ENCODE assay signal across 31 cellular contexts in genomic region chr16:12093902-12094301, GRCh38.
"Had no signal": no experiment of that assay in that cellular context is flagged by ENCODE, and none has a peak within 500 bp of the region (broad histone marks: within the 10 kb centered on the region; RNA-seq: fewer than 3 reads in every experiment).

No MANE protein-coding gene starts in this region.

- H3K4me3 Mint-ChIP-seq: activated CD4-positive, alpha-beta T cell treated with anti-CD3 and anti-CD28 coated beads for 36 hours; activated CD4-positive, alpha-beta T cell treated with anti-CD3 and anti-CD28 coated beads, Interleukin-2, amount 10 ng/mL, durations not matched to agents 7 days and 5 days; activated CD8-positive, alpha-beta T cell treated with anti-CD3 and anti-CD28 coated beads, Interleukin-2, amount 10 ng/mL, durations not matched to agents 7 days and 5 days; activated naive CD4-positive, alpha-beta T cell treated with anti-CD3 and anti-CD28 coated beads, Interleukin-2, amount 50 U/mL, for 24 hours; activated naive CD8-positive, alpha-beta T cell treated with anti-CD3 and anti-CD28 coated beads, Interleukin-2, amount 10 ng/mL, durations not matched to agents 7 days and 5 days; activated T-cell treated with anti-CD3 and anti-CD28 coated beads, Interleukin-2, amount 50 U/mL, for 24 hours; central memory CD8-positive, alpha-beta T cell had no signal

- H3K27ac ChIP-seq: ascending aorta, cardiac muscle cell, colonic mucosa, SJCRH30, SK-N-MC had no signal

- H3K9me3 Mint-ChIP-seq: activated CD4-positive, alpha-beta T cell treated with anti-CD3 and anti-CD28 coated beads, Interleukin-2, amount 10 ng/mL, durations not matched to agents 7 days and 5 days; activated naive CD4-positive, alpha-beta T cell treated with anti-CD3 and anti-CD28 coated beads, Interleukin-2, amount 50 U/mL, for 24 hours; activated naive CD8-positive, alpha-beta T cell treated with anti-CD3 and anti-CD28 coated beads, Interleukin-2, amount 10 ng/mL, durations not matched to agents 7 days and 5 days; activated T-cell treated with anti-CD3 and anti-CD28 coated beads, Interleukin-2, amount 50 U/mL, for 24 hours; central memory CD8-positive, alpha-beta T cell; T-cell had no signal

- H3K27me3 Mint-ChIP-seq: activated CD4-positive, alpha-beta T cell treated with anti-CD3 and anti-CD28 coated beads for 36 hours; activated CD4-positive, alpha-beta T cell treated with anti-CD3 and anti-CD28 coated beads, Interleukin-2, amount 10 ng/mL, durations not matched to agents 7 days and 5 days; activated naive CD4-positive, alpha-beta T cell treated with anti-CD3 and anti-CD28 coated beads, Interleukin-2, amount 50 U/mL, for 24 hours; activated naive CD8-positive, alpha-beta T cell treated with anti-CD3 and anti-CD28 coated beads, Interleukin-2, amount 10 ng/mL, durations not matched to agents 7 days and 5 days; activated T-cell treated with anti-CD3 and anti-CD28 coated beads, Interleukin-2, amount 50 U/mL, for 24 hours; central memory CD8-positive, alpha-beta T cell; T-cell had no signal

- H3K27me3 ChIP-seq: ascending aorta, cardiac muscle cell, colonic mucosa, SJCRH30 had no signal

- H3K36me3 ChIP-seq: ascending aorta, cardiac muscle cell, colonic mucosa, SJCRH30 had no signal

- H3K27ac Mint-ChIP-seq: activated CD4-positive, alpha-beta T cell treated with anti-CD3 and anti-CD28 coated beads for 36 hours; activated CD8-positive, alpha-beta T cell treated with anti-CD3 and anti-CD28 coated beads, Interleukin-2, amount 10 ng/mL, durations not matched to agents 7 days and 5 days; activated naive CD4-positive, alpha-beta T cell treated with anti-CD3 and anti-CD28 coated beads, Interleukin-2, amount 50 U/mL, for 24 hours; activated T-cell treated with anti-CD3 and anti-CD28 coated beads, Interleukin-2, amount 50 U/mL, for 24 hours had no signal

- H3K4me1 ChIP-seq: colonic mucosa had no signal

- H3K9me3 ChIP-seq: ascending aorta, colonic mucosa, SJCRH30 had no signal

- DNase-seq: activated CD4-positive, alpha-beta T cell treated with anti-CD3 and anti-CD28 coated beads, Interleukin-2, amount 10 ng/mL, durations not matched to agents 7 days and 5 days; activated CD4-positive, alpha-beta T cell treated with anti-CD3 and anti-CD28 coated beads, Interleukin-2, amount 50 U/mL, for 48 hours; activated CD8-positive, alpha-beta T cell treated with anti-CD3 and anti-CD28 coated beads, Interleukin-2, amount 10 ng/mL, durations not matched to agents 7 days and 5 days; activated gamma-delta T cell; activated naive CD4-positive, alpha-beta T cell treated with Interleukin-2 at 50 U/mL for 16 hours; activated T-cell treated with anti-CD3 and anti-CD28 coated beads, Interleukin-2, amount 50 U/mL, for 24 hours; amygdala; colonic mucosa; MM.1S; MV-4-11; NCI-H1092; NCI-H1436 treated with DMSO at 0.1 percent for 48 hours; NCI-H1694 treated with DMSO at 0.1 percent for 48 hours; NCI-H2029; NCI-H510A; NCI-H526; NCI-H748 treated with DMSO at 0.1 percent for 48 hours; OCI-M1; Right ventricle myocardium superior; SJCRH30; T-helper 2 cell; T1000 had no signal

- H3K36me3 Mint-ChIP-seq: activated naive CD4-positive, alpha-beta T cell treated with anti-CD3 and anti-CD28 coated beads, Interleukin-2, amount 50 U/mL, for 24 hours; activated naive CD8-positive, alpha-beta T cell treated with anti-CD3 and anti-CD28 coated beads, Interleukin-2, amount 10 ng/mL, durations not matched to agents 7 days and 5 days had no signal

- ATAC-seq: activated CD4-positive, alpha-beta T cell treated with anti-CD3 and anti-CD28 coated beads for 36 hours; activated CD4-positive, CD25-positive, alpha-beta regulatory T cell treated with anti-CD3 and anti-CD28 coated beads, Interleukin-2, amount 50 U/mL, for 24 hours; activated CD8-positive, alpha-beta T cell treated with anti-CD3 and anti-CD28 coated beads, Interleukin-2, amount 10 ng/mL, durations not matched to agents 7 days and 5 days; T-cell had no signal

- H3K4me3 ChIP-seq: ascending aorta, cardiac muscle cell, colonic mucosa, SJCRH30, SK-N-MC had no signal
